8 cellular contexts compared by ENCODE assay signal in genomic region chr19:45927565-45928261, GRCh38. TPM values are rescaled to one million over a fixed set of nuclear protein-coding genes. Genes with fewer than 3 reads are reported as not detected.
DNase-seq lines count a peak whose midpoint lies in the region; ATAC-seq and TF ChIP-seq lines count a peak whose summit lies in the region.

No MANE protein-coding gene starts in this region.

- H2AFZ ChIP-seq in HCT116 (ENCODE audit: low read depth, low read length, poor library complexity, severe bottlenecking), result no peak overlapping the region

- H3K36me3 ChIP-seq in HCT116 (ENCODE audit: control insufficient read depth in 1 of 2, insufficient read depth in 2 of 2, low read length in 2 of 2) (no peaks in the 10 kb centered on the region), ascending aorta (no peaks in the 10 kb centered on the region)

- peak overlapping the region; percentile 50 for H3K4me3 Mint-ChIP-seq in T-helper 17 cell

- peak; percentile 50; the same call in 1 of the 2 replicates for TF ChIP-seq RAD21 in HCT116 (IDR thresholded peaks at IDR 0.05; ENCODE audit: low read depth)

- H3K4me1 Mint-ChIP-seq in T-helper 17 cell, result peaks cover 10% of the 10 kb centered on the region

- peaks cover 2% of the 10 kb centered on the region for H3K36me3 Mint-ChIP-seq in T-helper 17 cell (ENCODE audit: low read depth)

- peak; percentile 79 for DNase-seq in DMS114 treated with DMSO at 0.1 percent for 48 hours (lab: John Stamatoyannopoulos, UW; ENCODE audit: unreplicated experiment)
- peak; percentile 93 for DNase-seq in HCT116 (ENCODE audit: low read depth, low spot score)
- DNase-seq in NCI-H1930 (lab: John Stamatoyannopoulos, UW), result peak; percentile 97 to 98
- DNase-seq in T-helper 17 cell, result peak; percentile 78 to 80 (median 80)
- DNase-seq in ascending aorta (ENCODE audit: low spot score in 2 of 2), result peak; percentile 34 to 91
- peak; percentile 13 to 88 (median 69) for DNase-seq in hypothalamus (lab: John Stamatoyannopoulos, UW)
- DNase-seq in skeletal muscle cell (ENCODE audit: low read depth), result peak; percentile 36

- H3K4me1 ChIP-seq in HCT116 (ENCODE audit: control insufficient read depth in 1 of 2, insufficient read depth in 2 of 2, low read length in 2 of 2) (peaks cover 12 to 29% of the 10 kb centered on the region in 2 experiments), ascending aorta (peaks cover 0 to 3% of the 10 kb centered on the region in 2 donors)

- no peak overlapping the region for H3K27ac Mint-ChIP-seq in T-helper 17 cell

- no TSS peak for BruUV-seq in HCT116 (replicated peaks; lab: Mats Ljungman, UMichigan)

- H3K4me3 ChIP-seq in HCT116 (replicated peaks in 1 of 2; ENCODE audit: low read depth in 1 of 2, low read length in 2 of 2) (peak overlapping the region; percentile 20 to 33; a peak in 3 of 4 replicates), ascending aorta (no peak overlapping the region), skeletal muscle cell (ENCODE audit: low read depth, low read length) (no peak overlapping the region)

- no peaks in the 10 kb centered on the region for H3K79me2 ChIP-seq in HCT116 (ENCODE audit: insufficient read depth, low read length)

- H3K9me2 ChIP-seq in HCT116 (ENCODE audit: insufficient read depth), result no peaks in the 10 kb centered on the region

- intact Hi-C loops in HCT116 (cut with micrococcal nuclease), result no loop called here
- intact Hi-C loops in ascending aorta (cut with DNase I), result loop anchor here (1.0 to 2.0 kb wide), 2 partner anchors 25 to 65 kb away; partner anchors contain the start of genes MYPOP and SYMPK

- no peaks in the 10 kb centered on the region for H4K20me1 ChIP-seq in HCT116 (ENCODE audit: insufficient read depth)

- peak overlapping the region; percentile 49 for H3K9ac ChIP-seq in HCT116 (ENCODE audit: low read length)

- peaks cover 26% of the 10 kb centered on the region for H3K27me3 Mint-ChIP-seq in T-helper 17 cell

- no peak; a peak in 1 of 6 replicates for TF ChIP-seq CTCF in HCT116 (IDR thresholded peaks at IDR 0.05 in 2 of 3, conservative IDR thresholded peaks at IDR 0.05 in 1 of 3; ENCODE audit: borderline replicate concordance in 1 of 3, insufficient read depth in 1 of 3, low read depth in 2 of 3, low read length in 2 of 3)
- TF ChIP-seq CTCF in ascending aorta (IDR thresholded peaks at IDR 0.05), result peak in 1 of 3 experiments; percentile 8

- H3K27me3 ChIP-seq in HCT116 (ENCODE audit: insufficient read depth, low read length) (no peaks in the 10 kb centered on the region), ascending aorta (no peaks in the 10 kb centered on the region)

- H3K27ac ChIP-seq in HCT116 (ENCODE audit: low read depth, low read length) (peak overlapping the region; percentile 8; the same call in 1 of the 2 replicates), ascending aorta (no peak overlapping the region)

- peak overlapping the region; percentile 65 for H3K4me2 ChIP-seq in HCT116 (ENCODE audit: low read length)

- no peaks in the 10 kb centered on the region for H3K9me3 ChIP-seq in HCT116 (ENCODE audit: control insufficient read depth in 1 of 2, insufficient read depth in 1 of 2, low read depth in 1 of 2, low read length in 2 of 2)
- no peaks in the 10 kb centered on the region for H3K9me3 ChIP-seq in T-helper 17 cell (ENCODE audit: control insufficient read depth, low read length, poor library complexity, severe bottlenecking)
- H3K9me3 ChIP-seq in ascending aorta, result no peaks in the 10 kb centered on the region

- RAD21 ChIA-PET in HCT116 (lab: Charles Lee; ENCODE audit: low non-redundant PET in 1 of 2, low total read pairs in 2 of 2, uncharacterized antibody in 2 of 2, unreplicated experiment in 2 of 2), result no interaction called here

- no peak for TF ChIP-seq POLR2A in HCT116 (IDR thresholded peaks at IDR 0.05; ENCODE audit: borderline replicate concordance, extremely low read depth, insufficient read depth, insufficient read length)

- POLR2A ChIA-PET in HCT116 (lab: Charles Lee), result interaction anchor here (1.0 kb wide), 1 partner anchor 25 kb away, joined by 6 read pairs; the partner anchor contains the start of gene MYPOP

- CTCF ChIA-PET in HCT116 (lab: Charles Lee), result interaction anchor here (0.6 kb wide), 1 partner anchor 149 kb away, joined by 3 read pairs; no protein-coding TSS in a partner anchor

- peak; percentile 98 for ATAC-seq in HCT116
- peak; percentile 100 for ATAC-seq in T-helper 17 cell
- ATAC-seq in HG02623 (IDR thresholded peaks at IDR 0.05; ENCODE audit: unreplicated experiment), result no peak

TF ChIP-seq in HCT116, 20 proteins besides CTCF, POLR2A, EP300 and RAD21:
- no peak; the same call in 1 of the 2 replicates for TF ChIP-seq ELF1 (IDR thresholded peaks at IDR 0.05; ENCODE audit: borderline replicate concordance, low read depth)
- no peak for TF ChIP-seq ZNF274 (IDR thresholded peaks at IDR 0.05; ENCODE audit: low read depth, low read length)
- TF ChIP-seq SP1 (IDR thresholded peaks at IDR 0.05; ENCODE audit: low read depth), result peak; percentile 99
- no peak for TF ChIP-seq ZFX (IDR thresholded peaks at IDR 0.05)
- TF ChIP-seq CBX3 (IDR thresholded peaks at IDR 0.05; ENCODE audit: low read depth), result peak; percentile 97
- no peak for TF ChIP-seq TCF7L2 (IDR thresholded peaks at IDR 0.05; ENCODE audit: borderline replicate concordance, extremely low read depth, insufficient read depth, insufficient read length)
- TF ChIP-seq REST (IDR thresholded peaks at IDR 0.05; ENCODE audit: low read depth), result no peak
- peak; percentile 99 for TF ChIP-seq MAX (IDR thresholded peaks at IDR 0.05)
- no peak for TF ChIP-seq EZH2 (IDR thresholded peaks at IDR 0.05)
- peak; percentile 85 for TF ChIP-seq SIN3A (IDR thresholded peaks at IDR 0.05; ENCODE audit: low read depth)
- TF ChIP-seq CEBPB (IDR thresholded peaks at IDR 0.05; ENCODE audit: low read depth), result no peak
- TF ChIP-seq POLR2AphosphoS5 (IDR thresholded peaks at IDR 0.05; ENCODE audit: low read depth, low read length), result peak; percentile 75
- no peak for TF ChIP-seq ATF3 (IDR thresholded peaks at IDR 0.05)
- no peak for TF ChIP-seq SRF (IDR thresholded peaks at IDR 0.05; ENCODE audit: low read depth)
- no peak for TF ChIP-seq YY1 (IDR thresholded peaks at IDR 0.05; ENCODE audit: extremely low read depth, insufficient replicate concordance, low read depth, low read length)
- TF ChIP-seq JUND (IDR thresholded peaks at IDR 0.05), result no peak

RNA-seq across cellular contexts. Expression of gene NANOS2, which starts 13.1 kb away (rescaled TPM):
- not detected for total RNA-seq in HCT116 (2021; ENCODE audit: unreplicated experiment)
- polyA plus RNA-seq in HCT116 (2012), result not detected in 2 replicates
- total RNA-seq in T-helper 17 cell, result not detected
- total RNA-seq in ascending aorta, result not detected

RNA-seq across cellular contexts. Expression of gene MYPOP, which starts 25.3 kb away (rescaled TPM):
- 10.8 TPM for total RNA-seq in HCT116 (2021; ENCODE audit: unreplicated experiment)
- 4.9 and 5.7 TPM in 2 replicates for polyA plus RNA-seq in HCT116 (2012)
- total RNA-seq in T-helper 17 cell, result 1 to 10 TPM; 7.1 to 7.5 TPM
- 1.6 TPM for total RNA-seq in ascending aorta

RNA-seq across cellular contexts. Expression of gene IRF2BP1, which starts 41.8 kb away (rescaled TPM):
- total RNA-seq in HCT116 (2021; ENCODE audit: unreplicated experiment), result 33.9 TPM
- polyA plus RNA-seq in HCT116 (2012), result 18.9 and 19.0 TPM in 2 replicates
- 10 to 100 TPM; 16.0 to 18.7 TPM for total RNA-seq in T-helper 17 cell
- total RNA-seq in ascending aorta, result 45.7 TPM

RNA-seq across cellular contexts. Expression of gene NOVA2, which starts 46.0 kb away (rescaled TPM):
- total RNA-seq in HCT116 (2021; ENCODE audit: unreplicated experiment), result 2.5 TPM
- polyA plus RNA-seq in HCT116 (2012), result 1.2 and 1.5 TPM in 2 replicates
- not detected for total RNA-seq in T-helper 17 cell
- total RNA-seq in ascending aorta, result 11.3 TPM

Comparison
In these comparisons a context has a peak if more than half of its experiments do, and no peak if none do; other contexts are left out.
1. DNase-seq: peak in every context shown above with its lines; median percentile 98 in NCI-H1930; 93 in HCT116; 80 in T-helper 17 cell; 79 in DMS114 treated with DMSO at 0.1 percent for 48 hours; 69 in hypothalamus; 62 in ascending aorta; 36 in skeletal muscle cell.
2. H3K4me3 ChIP-seq: peak in HCT116 (2 of 2); none in ascending aorta (0 of 2) and skeletal muscle cell (single experiment).